ENCODE assay signal across 8 cellular contexts in the genomic region with DNA sequence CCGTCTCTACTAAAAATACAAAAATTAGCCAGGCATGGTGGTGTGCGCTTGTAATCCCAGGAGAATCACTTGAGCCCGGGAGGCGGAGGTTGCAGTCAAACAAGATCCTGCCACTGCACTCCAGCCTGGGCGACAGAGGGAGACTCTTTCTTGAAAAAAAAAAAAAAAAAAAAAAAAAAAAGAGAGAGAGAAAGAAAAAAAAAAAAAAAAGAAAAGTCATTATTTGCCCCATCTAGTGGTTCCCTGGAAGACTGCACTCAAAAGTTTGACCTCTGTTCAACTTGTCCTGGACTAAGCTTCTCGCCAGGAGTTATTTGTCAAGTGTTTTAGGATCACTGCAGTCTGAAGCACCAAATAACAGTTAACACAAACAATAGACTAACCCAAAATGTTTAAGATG. TPM values are rescaled to one million over a fixed set of nuclear protein-coding genes. Genes with fewer than 3 reads are reported as not detected.
DNase-seq lines count a peak whose midpoint lies in the region; ATAC-seq and TF ChIP-seq lines count a peak whose summit lies in the region.

No MANE protein-coding gene starts in this region.

- H3K27ac ChIP-seq in GM23248 (no peak overlapping the region), hepatocyte (no peak overlapping the region)

- CTCF ChIA-PET in activated CD4-positive, alpha-beta T cell treated with anti-CD3 and anti-CD28 coated beads for 36 hours (lab: Charles Lee) = interaction anchor here (1.3 kb wide), 1 partner anchor 17 kb away, joined by 6 read pairs; no protein-coding TSS in a partner anchor

- no peaks in the 10 kb centered on the region for H3F3A ChIP-seq in GM23248 (ENCODE audit: insufficient read depth)

- POLR2A ChIA-PET in activated CD4-positive, alpha-beta T cell treated with anti-CD3 and anti-CD28 coated beads for 36 hours (lab: Charles Lee) = no interaction called here

- no peaks in the 10 kb centered on the region for H3K9me2 ChIP-seq in GM23248 (ENCODE audit: insufficient read depth)
- no peaks in the 10 kb centered on the region for H3K9me2 ChIP-seq in hepatocyte (replicated peaks; ENCODE audit: insufficient read depth)

- no peaks in the 10 kb centered on the region for H4K20me1 ChIP-seq in GM23248 (ENCODE audit: insufficient read depth)
- H4K20me1 ChIP-seq in hepatocyte (ENCODE audit: insufficient read depth, poor library complexity, severe bottlenecking) = no peaks in the 10 kb centered on the region

- no peak overlapping the region for H3K4me2 ChIP-seq in GM23248 (ENCODE audit: unreplicated experiment)
- no peak overlapping the region for H3K4me2 ChIP-seq in hepatocyte

- H3K36me3 Mint-ChIP-seq in activated CD4-positive, alpha-beta T cell treated with anti-CD3 and anti-CD28 coated beads for 36 hours (ENCODE audit: low read depth) = no peaks in the 10 kb centered on the region

- H3K4me1 ChIP-seq in GM23248 (ENCODE audit: insufficient read depth) (no peaks in the 10 kb centered on the region), hepatocyte (ENCODE audit: insufficient read depth) (no peaks in the 10 kb centered on the region)

- H3K4me1 Mint-ChIP-seq in activated CD4-positive, alpha-beta T cell treated with anti-CD3 and anti-CD28 coated beads for 36 hours = no peaks in the 10 kb centered on the region

- peaks cover 2% of the 10 kb centered on the region for H3K27me3 Mint-ChIP-seq in activated CD4-positive, alpha-beta T cell treated with anti-CD3 and anti-CD28 coated beads for 36 hours

- peak; percentile 47 for TF ChIP-seq CTCF in hepatocyte (IDR thresholded peaks at IDR 0.05; ENCODE audit: poor library complexity)

- no peaks in the 10 kb centered on the region for H3K9me3 Mint-ChIP-seq in activated CD4-positive, alpha-beta T cell treated with anti-CD3 and anti-CD28 coated beads for 36 hours (ENCODE audit: low read depth)

- no peak overlapping the region for H3K9ac ChIP-seq in GM23248

- intact Hi-C loops in activated CD4-positive, alpha-beta T cell treated with anti-CD3 and anti-CD28 coated beads for 36 hours (cut with DNase I, micrococcal nuclease) = loop anchor here in 1 of 2 experiments (10.0 kb wide), 1 partner anchor 1499 kb away; no protein-coding TSS in a partner anchor

- H3K36me3 ChIP-seq in GM23248 (ENCODE audit: low read depth) = no peaks in the 10 kb centered on the region
- H3K36me3 ChIP-seq in hepatocyte (replicated peaks; ENCODE audit: insufficient read depth, low read depth) = no peaks in the 10 kb centered on the region

- H2AFZ ChIP-seq in GM23248 (no peak overlapping the region), hepatocyte (no peak overlapping the region)

- H3K4me3 ChIP-seq in GM23248 (no peak overlapping the region), hepatocyte (no peak overlapping the region)

- H3K79me2 ChIP-seq in GM23248 (ENCODE audit: insufficient read depth) = no peaks in the 10 kb centered on the region
- H3K79me2 ChIP-seq in hepatocyte = no peaks in the 10 kb centered on the region

- H3K9me3 ChIP-seq in GM23248 (ENCODE audit: low read depth) (no peaks in the 10 kb centered on the region), hepatocyte (ENCODE audit: low read depth) (no peaks in the 10 kb centered on the region)

- DNase-seq in AML-193 (lab: John Stamatoyannopoulos, UW) (peak; percentile 2 to 20), GM23248 (peak; percentile 38), OCI-M2 (lab: John Stamatoyannopoulos, UW; ENCODE audit: unreplicated experiment) (peak; percentile 11), hepatocyte (ENCODE audit: low spot score) (peak; percentile 49), NCI-H748 treated with DMSO at 0.1 percent for 48 hours (lab: John Stamatoyannopoulos, UW) (no peak)
- DNase-seq in activated CD4-positive, alpha-beta T cell treated with anti-CD3 and anti-CD28 coated beads for 36 hours = no peak
- no peak for DNase-seq in activated effector memory CD4-positive, alpha-beta T cell treated with anti-CD3 and anti-CD28 coated beads, Interleukin-2, amount 50 U/mL, for 16 hours

- no peak overlapping the region for H3K4me3 Mint-ChIP-seq in activated CD4-positive, alpha-beta T cell treated with anti-CD3 and anti-CD28 coated beads for 36 hours

- in situ Hi-C loops in GM23248 (cut with MboI) = no loop called here

- no peak overlapping the region for H3K27ac Mint-ChIP-seq in activated CD4-positive, alpha-beta T cell treated with anti-CD3 and anti-CD28 coated beads for 36 hours

- H3K27me3 ChIP-seq in GM23248 (replicated peaks; ENCODE audit: insufficient read depth) (no peaks in the 10 kb centered on the region), hepatocyte (no peaks in the 10 kb centered on the region)

- 37% methylated on average over 6 of the region's 6 CpGs for WGBS in GM23248 (ENCODE audit: low coverage in 1 of 2, low lambda C conversion rate in 2 of 2, missing lambda C conversion rate in 2 of 2), 2 experiments
- WGBS in hepatocyte (ENCODE audit: low lambda C conversion rate, missing lambda C conversion rate) = 34% methylated on average over 6 of the region's 6 CpGs

- no peak for ATAC-seq in activated CD4-positive, alpha-beta T cell treated with anti-CD3 and anti-CD28 coated beads for 36 hours
- ATAC-seq in GM19023 (IDR thresholded peaks at IDR 0.05; ENCODE audit: unreplicated experiment) = no peak

RNA-seq across cellular contexts. Expression of a gene that starts 45.3 kb away (rescaled TPM):
- total RNA-seq in GM23248 (2014; rRNA removed; shearing (Covaris generic)) = not detected in 2 replicates
- polyA plus RNA-seq in GM23248 (2016; fragmentation: Nextera tagmentation; extraction: Ambion mirVana) = not detected in 2 replicates
- total RNA-seq in hepatocyte = 0.48 and 1.5 TPM in 2 replicates
- 0.35 and 0.97 TPM in 2 replicates for polyA plus RNA-seq in hepatocyte
- total RNA-seq in activated CD4-positive, alpha-beta T cell treated with anti-CD3 and anti-CD28 coated beads for 36 hours = not detected

Comparison
In these comparisons a context has a peak if more than half of its experiments do, and no peak if none do; other contexts are left out.
1. DNase-seq: peak in AML-193 (2 of 2), GM23248 (single experiment), OCI-M2 (single experiment) and hepatocyte (single experiment); none in activated CD4-positive, alpha-beta T cell treated with anti-CD3 and anti-CD28 coated beads for 36 hours (single experiment), activated effector memory CD4-positive, alpha-beta T cell treated with anti-CD3 and anti-CD28 coated beads, Interleukin-2, amount 50 U/mL, for 16 hours (single experiment) and NCI-H748 treated with DMSO at 0.1 percent for 48 hours (single experiment).